Comparison of ENCODE assay signal across 1 cellular context in genomic region chr13:106367361-106367781, GRCh38.
TF ChIP-seq lines count a peak whose summit lies in the region.

No MANE protein-coding gene starts in this region.

TF ChIP-seq in endothelial cell of umbilical vein, 7 proteins besides CTCF, POLR2A, EP300 and RAD21:
- TF ChIP-seq MYC (IDR thresholded peaks at IDR 0.05; ENCODE audit: low read depth, low read length), result no peak
- no peak for TF ChIP-seq POLR2AphosphoS5 (IDR thresholded peaks at IDR 0.05; ENCODE audit: insufficient read depth, low read depth, low read length)
- no peak for TF ChIP-seq JUN (IDR thresholded peaks at IDR 0.05; ENCODE audit: borderline replicate concordance, insufficient read depth, insufficient read length, low read depth)
- TF ChIP-seq GATA2 (IDR thresholded peaks at IDR 0.05; ENCODE audit: insufficient read depth, insufficient read length, low read depth, low read length), result no peak
- no peak for TF ChIP-seq EZH2 (IDR thresholded peaks at IDR 0.05; ENCODE audit: borderline replicate concordance, low read depth, low read length, severe bottlenecking)
- TF ChIP-seq FOS (IDR thresholded peaks at IDR 0.05; ENCODE audit: borderline replicate concordance, insufficient read depth, low read length), result no peak
- no peak for TF ChIP-seq MAX (IDR thresholded peaks at IDR 0.05; ENCODE audit: insufficient read depth, insufficient read length)
